ENCODE assay signal across 8 cellular contexts in the genomic region with DNA sequence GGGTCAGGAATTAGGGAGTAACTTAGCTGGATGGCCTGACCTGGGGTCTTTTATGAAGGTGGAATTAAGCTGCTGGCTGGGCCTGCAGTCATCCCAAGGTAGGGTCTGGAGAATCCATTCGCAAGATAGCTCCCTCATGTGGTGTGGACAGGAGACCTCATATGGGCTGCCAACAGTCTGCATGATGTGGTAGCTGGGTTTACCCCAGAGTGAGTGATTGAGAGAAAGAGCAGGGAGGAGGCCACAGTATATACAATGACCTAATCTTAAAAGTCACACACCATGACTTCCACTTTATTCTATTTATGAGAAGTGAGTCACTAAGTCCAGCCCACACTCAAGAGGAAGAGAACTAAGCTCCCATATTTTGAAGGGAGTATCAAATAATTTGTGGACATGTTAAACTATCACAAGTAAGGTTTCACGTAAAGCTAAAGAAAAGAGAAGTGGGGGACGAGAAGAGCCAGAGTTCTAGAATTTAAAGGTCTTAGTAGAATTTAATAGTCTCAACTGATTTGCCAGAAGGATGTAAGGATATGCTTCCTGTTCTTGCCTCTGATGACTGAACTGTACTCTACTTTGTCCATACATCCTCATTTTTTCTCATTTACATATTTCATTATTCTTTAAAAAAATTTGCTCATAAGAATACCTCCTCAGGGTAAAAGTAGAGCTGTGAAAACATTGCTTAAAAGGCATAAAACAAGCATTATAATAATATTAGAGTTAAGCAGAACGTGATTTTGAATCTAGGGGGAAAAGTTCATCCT.
DNase-seq lines count a peak whose midpoint lies in the region; ATAC-seq and TF ChIP-seq lines count a peak whose summit lies in the region.

No MANE protein-coding gene starts in this region.

- ATAC-seq in activated naive CD8-positive, alpha-beta T cell treated with anti-CD3 and anti-CD28 coated beads, Interleukin-2, amount 50 U/mL, for 24 hours: peak; percentile 85
- peak; percentile 87 for ATAC-seq in HG03342 (IDR thresholded peaks at IDR 0.05; ENCODE audit: unreplicated experiment)

- peaks cover 8% of the 10 kb centered on the region for H3K36me3 ChIP-seq in WERI-Rb-1
- no peaks in the 10 kb centered on the region for H3K36me3 ChIP-seq in testis (ENCODE audit: low read depth, missing control alignments)

- H3K27me3 Mint-ChIP-seq in activated naive CD8-positive, alpha-beta T cell treated with anti-CD3 and anti-CD28 coated beads, Interleukin-2, amount 50 U/mL, for 24 hours: peaks cover 3% of the 10 kb centered on the region
- H3K27me3 Mint-ChIP-seq in activated naive CD8-positive, alpha-beta T cell treated with anti-CD3 and anti-CD28 coated beads for 36 hours: no peaks in the 10 kb centered on the region

- no peak overlapping the region for H3K4me3 Mint-ChIP-seq in activated naive CD8-positive, alpha-beta T cell treated with anti-CD3 and anti-CD28 coated beads, Interleukin-2, amount 50 U/mL, for 24 hours
- no peak overlapping the region for H3K4me3 Mint-ChIP-seq in activated naive CD8-positive, alpha-beta T cell treated with anti-CD3 and anti-CD28 coated beads for 36 hours

- H3K4me1 Mint-ChIP-seq in activated naive CD8-positive, alpha-beta T cell treated with anti-CD3 and anti-CD28 coated beads, Interleukin-2, amount 50 U/mL, for 24 hours: no peaks in the 10 kb centered on the region
- no peaks in the 10 kb centered on the region for H3K4me1 Mint-ChIP-seq in activated naive CD8-positive, alpha-beta T cell treated with anti-CD3 and anti-CD28 coated beads for 36 hours

- H3K4me1 ChIP-seq in testis: no peaks in the 10 kb centered on the region

- WGBS in testis, 2 donors: 87 to 90% methylated on average over 4 of the region's 4 CpGs

- no peak for DNase-seq in activated naive CD8-positive, alpha-beta T cell treated with anti-CD3 and anti-CD28 coated beads, Interleukin-2, amount 50 U/mL, for 24 hours
- no peak for DNase-seq in activated naive CD8-positive, alpha-beta T cell treated with anti-CD3 and anti-CD28 coated beads for 36 hours
- no peak for DNase-seq in WERI-Rb-1
- peak; percentile 35 for DNase-seq in non-pigmented ciliary epithelial cell (ENCODE audit: low read depth)
- no peak for DNase-seq in amygdala (lab: John Stamatoyannopoulos, UW)
- DNase-seq in testis: no peak
- no peak for DNase-seq in NCI-H1092 (lab: John Stamatoyannopoulos, UW)

- TF ChIP-seq CTCF in WERI-Rb-1 (IDR thresholded peaks at IDR 0.05; ENCODE audit: low read depth, low read length): peak; percentile 15; the same call in 1 of the 2 replicates
- no peak for TF ChIP-seq CTCF in testis (IDR thresholded peaks at IDR 0.05)

- H3K27me3 ChIP-seq in WERI-Rb-1 (ENCODE audit: insufficient read depth, low read depth, severe bottlenecking) (no peaks in the 10 kb centered on the region), testis (no peaks in the 10 kb centered on the region)

- H3K9me3 ChIP-seq in WERI-Rb-1 (ENCODE audit: severe bottlenecking) (peaks cover 2% of the 10 kb centered on the region), testis (no peaks in the 10 kb centered on the region)

- no peak for TF ChIP-seq POLR2A in testis (IDR thresholded peaks at IDR 0.05)

- no peaks in the 10 kb centered on the region for H3K9me3 Mint-ChIP-seq in activated naive CD8-positive, alpha-beta T cell treated with anti-CD3 and anti-CD28 coated beads, Interleukin-2, amount 50 U/mL, for 24 hours
- H3K9me3 Mint-ChIP-seq in activated naive CD8-positive, alpha-beta T cell treated with anti-CD3 and anti-CD28 coated beads for 36 hours: no peaks in the 10 kb centered on the region

- H3K36me3 Mint-ChIP-seq in activated naive CD8-positive, alpha-beta T cell treated with anti-CD3 and anti-CD28 coated beads, Interleukin-2, amount 50 U/mL, for 24 hours (ENCODE audit: low read depth): no peaks in the 10 kb centered on the region
- H3K36me3 Mint-ChIP-seq in activated naive CD8-positive, alpha-beta T cell treated with anti-CD3 and anti-CD28 coated beads for 36 hours: no peaks in the 10 kb centered on the region

- H3K27ac ChIP-seq in WERI-Rb-1: no peak overlapping the region
- H3K27ac ChIP-seq in testis: no peak overlapping the region

- intact Hi-C loops in testis (cut with DNase I; ENCODE audit: low total_unique reads): no loop called here

- H3K4me3 ChIP-seq in WERI-Rb-1 (ENCODE audit: low read depth, low read length): no peak overlapping the region
- H3K4me3 ChIP-seq in testis: no peak overlapping the region

- H3K27ac Mint-ChIP-seq in activated naive CD8-positive, alpha-beta T cell treated with anti-CD3 and anti-CD28 coated beads, Interleukin-2, amount 50 U/mL, for 24 hours: no peak overlapping the region
- H3K27ac Mint-ChIP-seq in activated naive CD8-positive, alpha-beta T cell treated with anti-CD3 and anti-CD28 coated beads for 36 hours: no peak overlapping the region
